ENCODE assay signal across 12 cellular contexts in genomic region chr1:150155413-150156071, GRCh38. TPM values are rescaled to one million over a fixed set of nuclear protein-coding genes. Genes with fewer than 3 reads are reported as not detected.
DNase-seq lines count a peak whose midpoint lies in the region; ATAC-seq, FAIRE-seq and TF ChIP-seq lines count a peak whose summit lies in the region.
"Had no signal": no experiment of that assay in that cellular context is flagged by ENCODE, and none has a peak within 500 bp of the region (broad histone marks: within the 10 kb centered on the region; RNA-seq: fewer than 3 reads in every experiment).

No MANE protein-coding gene starts in this region.

- H3K9me3 ChIP-seq in cardiac muscle cell (ENCODE audit: low read depth) (no peaks in the 10 kb centered on the region), heart right ventricle (no peaks in the 10 kb centered on the region), GM12878 (replicated peaks; ENCODE audit: control insufficient read depth, insufficient read depth, low read length) (no peaks in the 10 kb centered on the region), vagina (no peaks in the 10 kb centered on the region)

- RAD21 ChIA-PET in GM12878 (lab: Charles Lee; ENCODE audit: unreplicated experiment): interaction anchor here (1.2 to 15.1 kb wide), 3 partner anchors 10 to 80 kb away, joined by 5 to 287 read pairs (median 7); no protein-coding TSS in a partner anchor

- POLR2A ChIA-PET in GM12878 (lab: Charles Lee): interaction anchor here (0.9 to 1.3 kb wide), 3 partner anchors 8 to 12 kb away, joined by 3 read pairs; no protein-coding TSS in a partner anchor

- CTCF ChIA-PET in GM12878 (lab: Yijun Ruan, JAX): interaction anchor here (1.0 to 19.2 kb wide), 3 partner anchors 10 to 81 kb away, joined by 3 to 577 read pairs (median 13); partner anchors contain the start of gene VPS45

- TF ChIP-seq RAD21 in GM12878 (IDR thresholded peaks at IDR 0.05; ENCODE audit: insufficient read depth, low read depth, low read length): no peak

- H3K4me1 ChIP-seq in cardiac muscle cell (ENCODE audit: low read depth) (peaks cover 17% of the 10 kb centered on the region), heart right ventricle (peaks cover 0 to 93% (median 35%) of the 10 kb centered on the region in 9 donors), GM12878 (ENCODE audit: control insufficient read depth, insufficient read depth, low read length) (peaks cover 38% of the 10 kb centered on the region), vagina (peaks cover 69% of the 10 kb centered on the region)

- in situ Hi-C loops in GM12878 (cut with MboI): no loop called here

- DNase-seq in cardiac muscle cell (ENCODE audit: low read depth in 1 of 2, low spot score in 1 of 2) (no peak), heart right ventricle (no peak), GM12878 (ENCODE audit: low read depth, low spot score) (no peak), naive B cell (no peak), vagina (ENCODE audit: extremely low spot score in 2 of 2) (peak in 1 of 2 donors; percentile 56), LoVo (ENCODE audit: low spot score) (no peak), DMS 273 treated with DMSO at 0.1 percent for 48 hours (lab: John Stamatoyannopoulos, UW) (no peak)
- DNase-seq: nucleus accumbens, small intestine had no signal

- no peak overlapping the region for H2AFZ ChIP-seq in GM12878 (ENCODE audit: control insufficient read depth, low read depth, low read length)

- H3K36me3 ChIP-seq in cardiac muscle cell: peaks cover 46% of the 10 kb centered on the region
- H3K36me3 ChIP-seq in heart right ventricle: peaks cover 0 to 93% (median 35%) of the 10 kb centered on the region in 9 donors
- peaks cover 15 to 40% of the 10 kb centered on the region in 2 experiments for H3K36me3 ChIP-seq in GM12878 (ENCODE audit: control insufficient read depth in 2 of 2, insufficient read depth in 2 of 2, low read length in 1 of 2)
- peaks cover 0 to 46% of the 10 kb centered on the region in 2 donors for H3K36me3 ChIP-seq in vagina

- ATAC-seq in heart right ventricle (no peak), GM12878 (no peak), naive B cell (ENCODE audit: low read depth in 2 of 2) (no peak), HG02623 (IDR thresholded peaks at IDR 0.05; ENCODE audit: unreplicated experiment) (no peak)

- H3K79me2 ChIP-seq in GM12878 (ENCODE audit: control insufficient read depth, insufficient read depth, low read length): peaks cover 71% of the 10 kb centered on the region

- H3K4me3 ChIP-seq in cardiac muscle cell: no peak overlapping the region
- no peak overlapping the region for H3K4me3 ChIP-seq in heart right ventricle
- H3K4me3 ChIP-seq in GM12878: no peak overlapping the region
- no peak overlapping the region for H3K4me3 ChIP-seq in vagina

- H3K27me3 ChIP-seq in cardiac muscle cell: no peaks in the 10 kb centered on the region
- H3K27me3 ChIP-seq in heart right ventricle: no peaks in the 10 kb centered on the region
- H3K27me3 ChIP-seq in GM12878 (replicated peaks in 1 of 2; ENCODE audit: control insufficient read depth in 2 of 2, insufficient read depth in 2 of 2, low read length in 1 of 2): no peaks in the 10 kb centered on the region
- no peaks in the 10 kb centered on the region for H3K27me3 ChIP-seq in vagina

- 90 to 91% methylated on average over 13 of the region's 13 CpGs for WGBS in heart right ventricle, 2 donors
- WGBS in GM12878 (ENCODE audit: insufficient coverage, insufficient replicate concordance, low lambda C conversion rate, missing lambda C conversion rate): 88% methylated on average over 13 of the region's 13 CpGs

- no peaks in the 10 kb centered on the region for H3K27me3 Mint-ChIP-seq in naive B cell

- no peak; the same call in 1 of the 2 replicates for TF ChIP-seq POLR2A in GM12878 (IDR thresholded peaks at IDR 0.05; ENCODE audit: low read depth, low read length)
- no peak for TF ChIP-seq POLR2A in vagina (IDR thresholded peaks at IDR 0.05)

- no peak for FAIRE-seq in GM12878 (lab: Jason Lieb, UNC)
- FAIRE-seq: colon, GM12892, small intestine had no signal

- no peak for TF ChIP-seq EP300 in GM12878 (IDR thresholded peaks at IDR 0.05; ENCODE audit: borderline replicate concordance in 1 of 2, control insufficient read depth in 1 of 2, low read depth in 2 of 2, low read length in 2 of 2)

- H3K4me1 Mint-ChIP-seq in naive B cell: peaks cover 70 to 95% (median 80%) of the 10 kb centered on the region in 3 donors

- peak overlapping the region; percentile 92; the same call in 1 of the 2 replicates for H3K4me2 ChIP-seq in GM12878 (ENCODE audit: control insufficient read depth, insufficient read depth)

- no peaks in the 10 kb centered on the region for H4K20me1 ChIP-seq in GM12878 (ENCODE audit: control insufficient read depth, insufficient read depth)

- peaks cover 0 to 2% (median 0%) of the 10 kb centered on the region in 7 donors for H3K9me3 Mint-ChIP-seq in naive B cell

- no TSS peak for BruUV-seq in GM12878 (replicated peaks; lab: Mats Ljungman, UMichigan)

- SMC1A ChIA-PET in GM12878 (lab: Charles Lee; ENCODE audit: uncharacterized antibody, unreplicated experiment): interaction anchor here (0.6 to 3.3 kb wide), 5 partner anchors 10 to 104 kb away, joined by 3 to 18 read pairs (median 3); no protein-coding TSS in a partner anchor

- no peak for TF ChIP-seq CTCF in cardiac muscle cell (IDR thresholded peaks at IDR 0.05; ENCODE audit: low read depth, low read length)
- no peak for TF ChIP-seq CTCF in heart right ventricle (IDR thresholded peaks at IDR 0.05)
- no peak for TF ChIP-seq CTCF in GM12878 (IDR thresholded peaks at IDR 0.05 in 2 of 3, conservative IDR thresholded peaks at IDR 0.05 in 1 of 3; ENCODE audit: control insufficient read depth in 2 of 3, extremely low read depth in 1 of 3, insufficient read depth in 1 of 3, low read depth in 3 of 3, low read length in 3 of 3)
- TF ChIP-seq CTCF in vagina (IDR thresholded peaks at IDR 0.05): no peak

- intact Hi-C loops in heart right ventricle (cut with DNase I): loop anchor here in 1 of 10 donors (5.0 kb wide), 1 partner anchor 78 kb away; no protein-coding TSS in a partner anchor
- intact Hi-C loops in GM12878 (cut with micrococcal nuclease; ENCODE audit: unreplicated experiment): no loop called here
- intact Hi-C loops in vagina (cut with DNase I): no loop called here

- peak overlapping the region in 1 of 8 donors; percentile 15 for H3K4me3 Mint-ChIP-seq in naive B cell

- H3K27ac Mint-ChIP-seq in naive B cell: peak overlapping the region; percentile 78 to 99 (median 92)

- H3K27ac ChIP-seq in cardiac muscle cell: peak overlapping the region; percentile 74
- peak overlapping the region in 4 of 10 donors; percentile 3 to 94 (median 68) for H3K27ac ChIP-seq in heart right ventricle
- H3K27ac ChIP-seq in GM12878 (ENCODE audit: control insufficient read depth, insufficient read depth): peak overlapping the region; percentile 22
- H3K27ac ChIP-seq in vagina: peak overlapping the region; percentile 17

- peaks cover 47 to 58% of the 10 kb centered on the region in 2 donors for H3K36me3 Mint-ChIP-seq in naive B cell

- H3K9ac ChIP-seq in GM12878 (ENCODE audit: control insufficient read depth, insufficient read depth, low read length): no peak overlapping the region

TF ChIP-seq in GM12878, 131 proteins besides CTCF, POLR2A, EP300 and RAD21:
- 0 out of 2 replicates have a peak, but pooled peaks have one; percentile 43 for TF ChIP-seq POLR2AphosphoS5 (IDR thresholded peaks at IDR 0.05; ENCODE audit: low read length)
- no peak for TF ChIP-seq RFX5 (IDR thresholded peaks at IDR 0.05; ENCODE audit: low read depth, low read length)

RNA-seq across cellular contexts. Expression of gene PLEKHO1, which starts 5.8 kb away (rescaled TPM):
- total RNA-seq in cardiac muscle cell (94.1 and 102 TPM in 2 replicates), heart right ventricle (10 to 100 TPM; 29.3 to 82.3 (median 56.8) TPM), GM12878 (2014; rRNA removed) (183 and 184 TPM in 2 replicates), GM12878 (2014; rRNA removed; fragmentation: Illumina TruSeq; extraction: Trizol) (87.7 and 91.4 TPM in 2 replicates), GM12878 (2021) (134 and 146 TPM in 2 replicates), vagina (33.9 TPM)
- polyA plus RNA-seq in cardiac muscle cell (143 and 149 TPM in 2 replicates), heart right ventricle (100 to 1,000 TPM; 215 to 221 TPM), GM12878 (2011; rRNA removed) (56.6 and 73.8 TPM in 2 replicates), GM12878 (2014; fragmentation: Illumina TruSeq; extraction: Trizol) (108 and 113 TPM in 2 replicates), GM12878 (2014; fragmentation: Nextera tagmentation; extraction: Ambion mirVana) (10 to 100 TPM in 1 of 2 experiments, 1 to 10 TPM in 1; 5.3 to 12.9 TPM), GM12878 (2014; rRNA removed) (143 and 184 TPM in 2 replicates), GM12878 (2016; fragmentation: Nextera tagmentation; extraction: Ambion mirVana) (10 to 100 TPM; 36.9 to 86.3 TPM), naive B cell (ENCODE audit: low read depth in 6 of 6) (10 to 100 TPM; 64.9 to 97.5 (median 84.0) TPM)
- total RNA-seq in GM12878 (2013; cell fraction: nucleolus; rRNA removed): 74.2 and 90.2 TPM in 2 replicates
- polyA plus RNA-seq in GM12878 (2011; ENCODE audit: low read depth): 48.7 TPM
- 66.4 and 101 TPM in 2 replicates for polyA plus RNA-seq in GM12878 (2011; cell fraction: cytosol; rRNA removed)
- polyA plus RNA-seq in GM12878 (2011; cell fraction: nucleus; rRNA removed): 85.4 and 100 TPM in 2 replicates
- 65.1 and 81.8 TPM in 2 replicates for polyA plus RNA-seq in GM12878 (2012)
- 32.6 and 50.0 TPM in 2 replicates for polyA minus RNA-seq in GM12878 (2011; rRNA and poly(A)+ RNA removed)
- polyA minus RNA-seq in GM12878 (2011; cell fraction: cytosol; rRNA and poly(A)+ RNA removed): 24.1 and 25.9 TPM in 2 replicates
- 14.5 and 24.8 TPM in 2 replicates for polyA minus RNA-seq in GM12878 (2011; cell fraction: nucleus; rRNA and poly(A)+ RNA removed)
